ENCODE assay signal across 9 cellular contexts in the genomic region with DNA sequence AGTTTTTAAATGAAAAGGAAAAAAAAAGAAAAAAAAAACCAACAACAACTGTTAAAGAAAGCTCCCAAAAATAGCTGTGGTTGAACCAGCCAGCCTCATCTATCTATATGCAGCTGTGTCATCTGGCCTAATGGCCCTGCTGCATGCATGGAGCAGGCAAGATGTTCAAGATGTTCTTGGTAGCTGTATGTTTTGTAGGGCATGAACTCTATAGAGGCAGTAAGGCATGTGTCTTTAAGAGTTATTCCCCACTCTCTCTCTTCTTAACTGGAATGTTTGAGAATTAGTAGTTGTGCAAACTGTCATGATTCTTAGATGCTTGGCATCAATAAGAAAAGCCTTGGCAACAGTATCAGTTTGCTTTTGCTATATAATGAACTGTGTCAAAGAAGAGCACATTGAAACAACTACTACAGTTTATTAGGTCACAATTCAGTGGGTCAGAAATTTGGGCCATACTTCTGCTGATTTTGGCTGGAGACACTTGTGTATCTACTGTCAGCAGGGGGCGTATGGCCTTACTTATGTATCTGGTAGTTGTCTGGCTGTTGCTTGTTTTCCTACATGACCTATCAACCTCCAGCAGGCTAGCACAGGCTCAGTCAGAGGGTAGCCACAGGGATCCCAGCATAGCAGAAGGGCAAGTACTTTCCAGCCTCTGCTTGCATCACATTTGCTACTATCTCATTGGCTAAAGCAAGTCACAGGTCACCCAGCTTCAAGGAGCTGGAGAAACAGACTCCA. TPM values are rescaled to one million over a fixed set of nuclear protein-coding genes. Genes with fewer than 3 reads are reported as not detected.
A peak's percentile ranks its signal among the peaks of the same experiment; 100 is the strongest.
DNase-seq lines count a peak whose midpoint lies in the region; ATAC-seq and TF ChIP-seq lines count a peak whose summit lies in the region.
"Had no signal": no experiment of that assay in that cellular context is flagged by ENCODE, and none has a peak within 500 bp of the region (broad histone marks: within the 10 kb centered on the region; RNA-seq: fewer than 3 reads in every experiment).

No MANE protein-coding gene starts in this region.

- ATAC-seq in HG02623 (IDR thresholded peaks at IDR 0.05; ENCODE audit: unreplicated experiment) (peak; percentile 63), GM21619 (IDR thresholded peaks at IDR 0.05; ENCODE audit: unreplicated experiment) (no peak), HG02571 (IDR thresholded peaks at IDR 0.05; ENCODE audit: unreplicated experiment) (no peak)

- H3K4me3 ChIP-seq in coronary artery: no peak overlapping the region

- no peak overlapping the region for H3K27ac ChIP-seq in coronary artery

- TF ChIP-seq CTCF in coronary artery (IDR thresholded peaks at IDR 0.05): no peak

- peak; percentile 54 for DNase-seq in EH (ENCODE audit: low read depth)
- DNase-seq in RPMI7951 (ENCODE audit: low read depth): peak; percentile 50
- DNase-seq in iPS-NIHi7 (ENCODE audit: extremely low spot score): peak; percentile 67
- DNase-seq in coronary artery (ENCODE audit: low spot score): no peak
- no peak for DNase-seq in activated CD8-positive, alpha-beta memory T cell treated with anti-CD3 and anti-CD28 coated beads, Interleukin-2, amount 50 U/mL, for 4 hours
- DNase-seq: stimulated activated CD4-positive, alpha-beta T cell treated with anti-CD3 and anti-CD28 coated beads, Interleukin-4, amount 100 ng/mL, for 24 hours had no signal

RNA-seq across cellular contexts. Expression of gene LAMP5, which starts 56.1 kb away (rescaled TPM):
- total RNA-seq in RPMI7951 (2014; rRNA removed; shearing (Covaris generic)): 0.10 and 0.12 TPM in 2 replicates

Comparison
In these comparisons a context has a peak if more than half of its experiments do, and no peak if none do; other contexts are left out.
1. DNase-seq: peak in EH (single experiment), RPMI7951 (single experiment) and iPS-NIHi7 (single experiment); none in coronary artery (single experiment) and activated CD8-positive, alpha-beta memory T cell treated with anti-CD3 and anti-CD28 coated beads, Interleukin-2, amount 50 U/mL, for 4 hours (single experiment).